Comparison of ENCODE assay signal across 1 cellular context in genomic region chr1:6962956-6963915, GRCh38.
A peak's percentile ranks its signal among the peaks of the same experiment; 100 is the strongest.
TF ChIP-seq lines count a peak whose summit lies in the region.

No MANE protein-coding gene starts in this region.

TF ChIP-seq in HEK293, 187 proteins besides CTCF, POLR2A, EP300 and RAD21 (continued from another document and continues in another):
- TF ChIP-seq PRDM6 (tag by site-specific recombination; IDR thresholded peaks at IDR 0.05) (peak; percentile 54), ZNF623 (tag by site-specific recombination; IDR thresholded peaks at IDR 0.05) (no peak), ZSCAN4 (tag by site-specific recombination; IDR thresholded peaks at IDR 0.05) (no peak), ZNF132 (tag by site-specific recombination; IDR thresholded peaks at IDR 0.05; ENCODE audit: borderline replicate concordance) (no peak), KLF17 (tag by site-specific recombination; IDR thresholded peaks at IDR 0.05) (peak; percentile 83), ATF2 (tag by site-specific recombination; IDR thresholded peaks at IDR 0.05; ENCODE audit: low read depth) (no peak), ZNF248 (tag by site-specific recombination; IDR thresholded peaks at IDR 0.05) (no peak), ZNF621 (tag by site-specific recombination; IDR thresholded peaks at IDR 0.05) (no peak), ZNF211 (tag by site-specific recombination; IDR thresholded peaks at IDR 0.05; ENCODE audit: low read depth) (no peak), ZNF362 (tag by site-specific recombination; IDR thresholded peaks at IDR 0.05) (no peak), ZNF837 (tag by site-specific recombination; IDR thresholded peaks at IDR 0.05) (no peak), ZNF23 (tag by site-specific recombination; IDR thresholded peaks at IDR 0.05; ENCODE audit: borderline replicate concordance) (no peak), GFI1B (tag by site-specific recombination; IDR thresholded peaks at IDR 0.05) (0 out of 2 replicates have a peak, but pooled peaks have one; percentile 43), ZNF184 (tag by site-specific recombination; IDR thresholded peaks at IDR 0.05) (0 out of 2 replicates have a peak, but pooled peaks have one; percentile 21), GLIS2 (tag by site-specific recombination; IDR thresholded peaks at IDR 0.05) (peak; percentile 46), REPIN1 (tag by site-specific recombination; IDR thresholded peaks at IDR 0.05; ENCODE audit: low read depth) (no peak), ZNF585B (tag by site-specific recombination; IDR thresholded peaks at IDR 0.05) (no peak), PRDM2 (tag by site-specific recombination; IDR thresholded peaks at IDR 0.05; ENCODE audit: borderline replicate concordance) (no peak), ZNF510 (tag by site-specific recombination; IDR thresholded peaks at IDR 0.05; ENCODE audit: insufficient replicate concordance) (no peak), KLF10 (tag by site-specific recombination; IDR thresholded peaks at IDR 0.05) (no peak; the same call in 1 of the 2 replicates), ZSCAN23 (tag by site-specific recombination; IDR thresholded peaks at IDR 0.05) (no peak), ZNF404 (tag by site-specific recombination; IDR thresholded peaks at IDR 0.05) (no peak), ZNF768 (tag by site-specific recombination; IDR thresholded peaks at IDR 0.05) (no peak), ZNF10 (tag by site-specific recombination; IDR thresholded peaks at IDR 0.05) (no peak), ZNF488 (tag by site-specific recombination; IDR thresholded peaks at IDR 0.05) (no peak), ZNF654 (tag by site-specific recombination; IDR thresholded peaks at IDR 0.05; ENCODE audit: low read depth) (no peak), ZNF221 (tag by site-specific recombination; IDR thresholded peaks at IDR 0.05; ENCODE audit: borderline replicate concordance) (no peak), ZNF549 (tag by site-specific recombination; IDR thresholded peaks at IDR 0.05) (no peak), ZNF776 (tag by site-specific recombination; IDR thresholded peaks at IDR 0.05; ENCODE audit: borderline replicate concordance) (no peak), ZNF555 (tag by site-specific recombination; conservative IDR thresholded peaks at IDR 0.05) (no peak), ZBTB11 (tag by site-specific recombination; conservative IDR thresholded peaks at IDR 0.05; ENCODE audit: low read depth) (no peak), ZSCAN30 (tag by site-specific recombination; IDR thresholded peaks at IDR 0.05) (peak; percentile 62), GLIS1 (tag by site-specific recombination; IDR thresholded peaks at IDR 0.05) (peak; percentile 95), ZBTB48 (tag by site-specific recombination; IDR thresholded peaks at IDR 0.05) (no peak), ZNF596 (tag by site-specific recombination; IDR thresholded peaks at IDR 0.05) (no peak), MZF1 (tag by site-specific recombination; IDR thresholded peaks at IDR 0.05; ENCODE audit: borderline replicate concordance) (no peak), WT1 (tag by site-specific recombination; IDR thresholded peaks at IDR 0.05) (0 out of 2 replicates have a peak, but pooled peaks have one; percentile 34), ZIC2 (tag by site-specific recombination; IDR thresholded peaks at IDR 0.05) (peak; percentile 91), RBAK (tag by site-specific recombination; IDR thresholded peaks at IDR 0.05) (no peak), ZBTB44 (tag by site-specific recombination; IDR thresholded peaks at IDR 0.05) (no peak), ZNF214 (tag by site-specific recombination; IDR thresholded peaks at IDR 0.05; ENCODE audit: borderline replicate concordance) (no peak), ZNF785 (tag by site-specific recombination; IDR thresholded peaks at IDR 0.05) (no peak), ZNF394 (tag by site-specific recombination; IDR thresholded peaks at IDR 0.05; ENCODE audit: borderline replicate concordance) (no peak), ZNF707 (tag by site-specific recombination; IDR thresholded peaks at IDR 0.05) (no peak), ZNF202 (tag by site-specific recombination; IDR thresholded peaks at IDR 0.05; ENCODE audit: borderline replicate concordance) (no peak), ZNF76 (tag by site-specific recombination; IDR thresholded peaks at IDR 0.05; ENCODE audit: borderline replicate concordance, low read depth) (peak; percentile 23; the same call in 1 of the 2 replicates), ZNF747 (tag by site-specific recombination; IDR thresholded peaks at IDR 0.05) (no peak), OVOL3 (tag by site-specific recombination; IDR thresholded peaks at IDR 0.05) (no peak)
